ENCODE assay signal across 19 cellular contexts in genomic region chr14:95015046-95015445, GRCh38.
DNase-seq lines count a peak whose midpoint lies in the region; ATAC-seq and TF ChIP-seq lines count a peak whose summit lies in the region.
"Had no signal": no experiment of that assay in that cellular context is flagged by ENCODE, and none has a peak within 500 bp of the region (broad histone marks: within the 10 kb centered on the region; RNA-seq: fewer than 3 reads in every experiment).

No MANE protein-coding gene starts in this region.

- intact Hi-C loops in esophagus muscularis mucosa (cut with DNase I) = no loop called here

- H3K27me3 ChIP-seq in DND-41 (ENCODE audit: insufficient read depth, low read length, poor library complexity) = no peaks in the 10 kb centered on the region
- H3K27me3 ChIP-seq in esophagus muscularis mucosa = no peaks in the 10 kb centered on the region
- H3K27me3 ChIP-seq in lung (ENCODE audit: control insufficient read depth, insufficient read depth) = no peaks in the 10 kb centered on the region

- no peak for TF ChIP-seq EP300 in esophagus muscularis mucosa (IDR thresholded peaks at IDR 0.05)

- H3K36me3 ChIP-seq in DND-41 (ENCODE audit: insufficient read depth, low read length) (no peaks in the 10 kb centered on the region), esophagus muscularis mucosa (no peaks in the 10 kb centered on the region), lung (ENCODE audit: control insufficient read depth in 2 of 2, insufficient read depth in 2 of 2, low read length in 2 of 2) (no peaks in the 10 kb centered on the region)

- no peak overlapping the region for H3K4me2 ChIP-seq in DND-41 (ENCODE audit: insufficient read depth, low read length)

- no peak overlapping the region for H2AFZ ChIP-seq in DND-41 (ENCODE audit: low read depth, low read length)

- H3K9ac ChIP-seq in DND-41 (ENCODE audit: low read depth, low read length) = no peak overlapping the region

- H3K4me1 ChIP-seq in DND-41 (ENCODE audit: insufficient read depth, low read length) = no peaks in the 10 kb centered on the region
- H3K4me1 ChIP-seq in esophagus muscularis mucosa = peaks cover 8 to 20% (median 20%) of the 10 kb centered on the region in 4 donors
- peaks cover 0 to 4% of the 10 kb centered on the region in 2 donors for H3K4me1 ChIP-seq in lung (ENCODE audit: control insufficient read depth in 2 of 2, insufficient read depth in 2 of 2, low read length in 2 of 2)

- H3K9me3 ChIP-seq in DND-41 (ENCODE audit: insufficient read depth, low read length, severe bottlenecking) = no peaks in the 10 kb centered on the region
- peaks cover 0 to 4% (median 0%) of the 10 kb centered on the region in 4 donors for H3K9me3 ChIP-seq in esophagus muscularis mucosa
- H3K9me3 ChIP-seq in lung (ENCODE audit: control insufficient read depth in 2 of 2, insufficient read depth in 1 of 2, low read length in 1 of 2) = peaks cover 0 to 7% of the 10 kb centered on the region in 2 donors

- H3K27ac ChIP-seq in DND-41 (ENCODE audit: low read length) (no peak overlapping the region), esophagus muscularis mucosa (replicated peaks in 1 of 4) (no peak overlapping the region), lung (ENCODE audit: low read depth in 1 of 2, low read length in 1 of 2) (no peak overlapping the region)
- H3K27ac ChIP-seq: HL-60 had no signal

- H3K79me2 ChIP-seq in DND-41 (ENCODE audit: insufficient read depth, low read length) = no peaks in the 10 kb centered on the region

- WGBS in esophagus muscularis mucosa = 50% methylated on average over 1 of the region's 1 CpG
- 100% methylated on average over 1 of the region's 1 CpG for WGBS in lung, 2 donors

- no peak for DNase-seq in DND-41
- peak; percentile 1 for DNase-seq in M059J (ENCODE audit: low read depth)
- DNase-seq in esophagus muscularis mucosa (ENCODE audit: extremely low spot score) = peak; percentile 39
- DNase-seq in lung (ENCODE audit: low spot score) = peak; percentile 16
- DNase-seq in stimulated activated CD4-positive, alpha-beta T cell treated with anti-CD3 and anti-CD28 coated beads, Interleukin-15, amount 100 ng/mL, for 24 hours = no peak
- DNase-seq: ACHN; C1 segment of cervical spinal cord; Calu3; CD4-positive, alpha-beta T cell; DMS 273 treated with DMSO at 0.1 percent for 48 hours; DMS79; EL; GDM1; HCEC 1CT; HFFc6; IMR-90 had no signal

- H3K4me3 ChIP-seq in DND-41 (ENCODE audit: low read depth in 1 of 2, low read length in 2 of 2) (no peak overlapping the region), esophagus muscularis mucosa (no peak overlapping the region), lung (no peak overlapping the region)

- TF ChIP-seq POLR2A in esophagus muscularis mucosa (IDR thresholded peaks at IDR 0.05; ENCODE audit: low read depth) = no peak

- TF ChIP-seq CTCF in DND-41 (IDR thresholded peaks at IDR 0.05; ENCODE audit: borderline replicate concordance, extremely low read depth, low read length, poor library complexity, severe bottlenecking) (no peak), esophagus muscularis mucosa (IDR thresholded peaks at IDR 0.05) (no peak), lung (IDR thresholded peaks at IDR 0.05; ENCODE audit: control extremely low read depth, extremely low read depth) (no peak)

- peak; percentile 17; the same call in 1 of the 3 replicates for ATAC-seq in DND-41 (ENCODE audit: insufficient read depth, low read depth)
- no peak for ATAC-seq in lung (ENCODE audit: insufficient read depth, low FRiP score)
- ATAC-seq in GM19351 (IDR thresholded peaks at IDR 0.05; ENCODE audit: unreplicated experiment) = no peak
- ATAC-seq in HG02970 (IDR thresholded peaks at IDR 0.05; ENCODE audit: low FRiP score, unreplicated experiment) = no peak

- no peaks in the 10 kb centered on the region for H4K20me1 ChIP-seq in DND-41 (ENCODE audit: insufficient read depth, low read length)

Comparison
In these comparisons a context has a peak if more than half of its experiments do, and no peak if none do; other contexts are left out.
1. DNase-seq: peak in M059J (single experiment), esophagus muscularis mucosa (single experiment) and lung (single experiment); none in DND-41 (single experiment) and stimulated activated CD4-positive, alpha-beta T cell treated with anti-CD3 and anti-CD28 coated beads, Interleukin-15, amount 100 ng/mL, for 24 hours (single experiment).